In the genomic region with DNA sequence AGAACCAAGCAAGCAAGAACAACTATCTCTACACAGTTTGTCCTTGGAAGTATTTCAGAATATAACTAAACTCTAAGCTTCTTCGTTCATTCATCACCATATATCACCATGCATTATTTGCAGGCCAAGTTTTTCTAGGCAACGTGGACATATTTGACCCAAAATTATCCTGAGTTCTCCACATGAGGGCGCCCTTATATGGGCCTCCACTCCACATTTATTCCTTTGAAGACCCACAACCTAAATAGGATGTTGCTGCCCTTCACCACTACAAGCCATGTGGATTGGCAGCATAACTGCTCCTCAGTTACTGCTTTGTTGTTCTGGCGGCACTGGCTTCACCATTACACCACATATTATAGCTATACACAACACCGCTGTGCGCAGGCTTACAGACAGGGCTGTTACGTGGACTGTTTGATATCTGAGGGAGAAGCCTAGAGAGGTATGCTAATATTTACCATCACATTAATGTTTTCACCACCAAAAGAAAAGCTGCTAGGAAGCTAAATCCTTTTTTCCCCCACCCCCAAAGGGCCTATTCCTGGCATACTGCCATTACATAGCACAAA, we compare ENCODE assay signal across 12 cellular contexts.
DNase-seq lines count a peak whose midpoint lies in the region; ATAC-seq and TF ChIP-seq lines count a peak whose summit lies in the region.
"Had no signal": no experiment of that assay in that cellular context is flagged by ENCODE, and none has a peak within 500 bp of the region (broad histone marks: within the 10 kb centered on the region; RNA-seq: fewer than 3 reads in every experiment).

No MANE protein-coding gene starts in this region.

- intact Hi-C loops in cardiac septum (cut with DNase I) = no loop called here

- no peaks in the 10 kb centered on the region for H3K4me1 Mint-ChIP-seq in progenitor cell of endocrine pancreas (ENCODE audit: low read depth)
- no peaks in the 10 kb centered on the region for H3K4me1 Mint-ChIP-seq in stimulated activated naive B cell treated with anti-CD40 and anti-IgM and Interleukin-4, amounts not matched to agents 10 μg/mL and 1 μg/mL and 100 μg/mL, for 72 hours

- no peaks in the 10 kb centered on the region for H3K27me3 Mint-ChIP-seq in progenitor cell of endocrine pancreas
- H3K27me3 Mint-ChIP-seq in stimulated activated naive B cell treated with anti-CD40 and anti-IgM and Interleukin-4, amounts not matched to agents 10 μg/mL and 1 μg/mL and 100 μg/mL, for 72 hours = no peaks in the 10 kb centered on the region

- ATAC-seq in stimulated activated naive B cell treated with anti-CD40 and anti-IgM and Interleukin-4, amounts not matched to agents 10 μg/mL and 1 μg/mL and 100 μg/mL, for 72 hours (replicated peaks) = no peak

- no peaks in the 10 kb centered on the region for H3K9me3 ChIP-seq in SJCRH30 (replicated peaks)
- H3K9me3 ChIP-seq: Caco-2, testis had no signal

- H3K27ac ChIP-seq in SJCRH30 = no peak overlapping the region
- H3K27ac ChIP-seq: testis had no signal

- DNase-seq in DMS 273 (lab: John Stamatoyannopoulos, UW; ENCODE audit: unreplicated experiment) (peak; percentile 12), DMS 273 treated with DMSO at 0.1 percent for 48 hours (lab: John Stamatoyannopoulos, UW) (no peak), NCI-H1105 (lab: John Stamatoyannopoulos, UW) (peak; percentile 15), SJCRH30 (peak; percentile 18 to 65), progenitor cell of endocrine pancreas (ENCODE audit: low spot score, unreplicated experiment) (no peak), cardiac septum (ENCODE audit: low spot score) (no peak), erythroblast (lab: John Stamatoyannopoulos, UW) (no peak)
- DNase-seq in stimulated activated naive B cell treated with anti-CD40 and anti-IgM and Interleukin-4, amounts not matched to agents 10 μg/mL and 1 μg/mL and 100 μg/mL, for 72 hours = no peak
- DNase-seq: 8988T; NK-92 treated with Interleukin-12 subunit alpha and Interleukin-12 subunit beta, amount 100 ng/mL, for 24 hours; testis had no signal

- H3K27ac Mint-ChIP-seq in progenitor cell of endocrine pancreas = no peak overlapping the region
- H3K27ac Mint-ChIP-seq in stimulated activated naive B cell treated with anti-CD40 and anti-IgM and Interleukin-4, amounts not matched to agents 10 μg/mL and 1 μg/mL and 100 μg/mL, for 72 hours = no peak overlapping the region

- H3K36me3 ChIP-seq in SJCRH30 = no peaks in the 10 kb centered on the region

- TF ChIP-seq CTCF in progenitor cell of endocrine pancreas (IDR thresholded peaks at IDR 0.05; ENCODE audit: unreplicated experiment) = peak; percentile 24

- TF ChIP-seq POLR2A in erythroblast (IDR thresholded peaks at IDR 0.05; ENCODE audit: low read length) = no peak

- H3K36me3 Mint-ChIP-seq in progenitor cell of endocrine pancreas (ENCODE audit: insufficient read depth) = no peaks in the 10 kb centered on the region
- no peaks in the 10 kb centered on the region for H3K36me3 Mint-ChIP-seq in stimulated activated naive B cell treated with anti-CD40 and anti-IgM and Interleukin-4, amounts not matched to agents 10 μg/mL and 1 μg/mL and 100 μg/mL, for 72 hours

- no peak overlapping the region for H3K4me3 Mint-ChIP-seq in progenitor cell of endocrine pancreas (ENCODE audit: low read depth)
- H3K4me3 Mint-ChIP-seq in stimulated activated naive B cell treated with anti-CD40 and anti-IgM and Interleukin-4, amounts not matched to agents 10 μg/mL and 1 μg/mL and 100 μg/mL, for 72 hours = no peak overlapping the region

- H3K4me1 ChIP-seq in SJCRH30 = no peaks in the 10 kb centered on the region
- H3K4me1 ChIP-seq: Caco-2, testis had no signal

- H3K9me3 Mint-ChIP-seq in progenitor cell of endocrine pancreas (ENCODE audit: low read depth) = peaks cover 19% of the 10 kb centered on the region
- peaks cover 11 to 13% of the 10 kb centered on the region in 2 donors for H3K9me3 Mint-ChIP-seq in stimulated activated naive B cell treated with anti-CD40 and anti-IgM and Interleukin-4, amounts not matched to agents 10 μg/mL and 1 μg/mL and 100 μg/mL, for 72 hours

- no peaks in the 10 kb centered on the region for H3K27me3 ChIP-seq in SJCRH30
- H3K27me3 ChIP-seq: testis had no signal

- H3K4me3 ChIP-seq in SJCRH30 = no peak overlapping the region
- H3K4me3 ChIP-seq: testis had no signal

Comparison
In these comparisons a context has a peak if more than half of its experiments do, and no peak if none do; other contexts are left out.
1. DNase-seq: peak in DMS 273 (single experiment), NCI-H1105 (single experiment) and SJCRH30 (2 of 2); none in DMS 273 treated with DMSO at 0.1 percent for 48 hours (single experiment), progenitor cell of endocrine pancreas (single experiment), cardiac septum (single experiment), erythroblast (0 of 2) and stimulated activated naive B cell treated with anti-CD40 and anti-IgM and Interleukin-4, amounts not matched to agents 10 μg/mL and 1 μg/mL and 100 μg/mL, for 72 hours (single experiment).